ENCODE assay signal across 16 cellular contexts in genomic region chr1:53362851-53363642, GRCh38. TPM values are rescaled to one million over a fixed set of nuclear protein-coding genes. Genes with fewer than 3 reads are reported as not detected.
DNase-seq lines count a peak whose midpoint lies in the region; ATAC-seq and TF ChIP-seq lines count a peak whose summit lies in the region.
"Had no signal": no experiment of that assay in that cellular context is flagged by ENCODE, and none has a peak within 500 bp of the region (broad histone marks: within the 10 kb centered on the region; RNA-seq: fewer than 3 reads in every experiment).

No MANE protein-coding gene starts in this region.

- intact Hi-C loops in dendritic cell treated with granulocyte-macrophage colony-stimulating factor and Interleukin-4, amounts not matched to agents 40 ng/mL and 50 ng/mL, for 4 days (cut with micrococcal nuclease), result no loop called here
- intact Hi-C loops in stomach (cut with DNase I; ENCODE audit: low total_unique reads), result no loop called here
- intact Hi-C loops in lower lobe of right lung (cut with DNase I), result no loop called here

- no peak for TF ChIP-seq EP300 in stomach (IDR thresholded peaks at IDR 0.05)

- H3K4me3 Mint-ChIP-seq in dendritic cell treated with granulocyte-macrophage colony-stimulating factor and Interleukin-4, amounts not matched to agents 40 ng/mL and 50 ng/mL, for 4 days, result no peak overlapping the region
- H3K4me3 Mint-ChIP-seq: activated naive CD8-positive, alpha-beta T cell treated with anti-CD3 and anti-CD28 coated beads for 36 hours; natural killer cell treated with Interleukin-12 subunit alpha and Interleukin-12 subunit beta and Interleukin-15 and Interleukin-18, amount 100 ng/mL, for 72 hours had no signal

- TF ChIP-seq POLR2A in stomach (IDR thresholded peaks at IDR 0.05), result no peak

- H3K27ac ChIP-seq in stomach, result no peak overlapping the region
- H3K27ac ChIP-seq in lower lobe of right lung, result no peak overlapping the region
- H3K27ac ChIP-seq: HL-60, transverse colon had no signal

- peaks cover 81% of the 10 kb centered on the region for H3K4me1 Mint-ChIP-seq in dendritic cell treated with granulocyte-macrophage colony-stimulating factor and Interleukin-4, amounts not matched to agents 40 ng/mL and 50 ng/mL, for 4 days (ENCODE audit: low read depth)

- H3K36me3 ChIP-seq in stomach (no peaks in the 10 kb centered on the region), lower lobe of right lung (no peaks in the 10 kb centered on the region)
- H3K36me3 ChIP-seq: transverse colon had no signal

- H3K27me3 Mint-ChIP-seq in dendritic cell treated with granulocyte-macrophage colony-stimulating factor and Interleukin-4, amounts not matched to agents 40 ng/mL and 50 ng/mL, for 4 days, result peaks cover 12% of the 10 kb centered on the region
- H3K27me3 Mint-ChIP-seq: activated naive CD8-positive, alpha-beta T cell treated with anti-CD3 and anti-CD28 coated beads for 36 hours had no signal

- H3K27me3 ChIP-seq in stomach, result peaks cover 0 to 5% (median 0%) of the 10 kb centered on the region in 3 donors
- H3K27me3 ChIP-seq in lower lobe of right lung (ENCODE audit: low read depth), result no peaks in the 10 kb centered on the region
- H3K27me3 ChIP-seq: transverse colon had no signal

- no peaks in the 10 kb centered on the region for H3K9me3 Mint-ChIP-seq in dendritic cell treated with granulocyte-macrophage colony-stimulating factor and Interleukin-4, amounts not matched to agents 40 ng/mL and 50 ng/mL, for 4 days
- H3K9me3 Mint-ChIP-seq: natural killer cell treated with Interleukin-12 subunit alpha and Interleukin-12 subunit beta and Interleukin-15 and Interleukin-18, amount 100 ng/mL, for 72 hours had no signal

- TF ChIP-seq CTCF in stomach (IDR thresholded peaks at IDR 0.05) (no peak), lower lobe of right lung (IDR thresholded peaks at IDR 0.05) (no peak)

- H3K27ac Mint-ChIP-seq in dendritic cell treated with granulocyte-macrophage colony-stimulating factor and Interleukin-4, amounts not matched to agents 40 ng/mL and 50 ng/mL, for 4 days, result peak overlapping the region; percentile 56
- H3K27ac Mint-ChIP-seq: activated naive CD8-positive, alpha-beta T cell treated with anti-CD3 and anti-CD28 coated beads for 36 hours; natural killer cell treated with Interleukin-12 subunit alpha and Interleukin-12 subunit beta and Interleukin-15 and Interleukin-18, amount 100 ng/mL, for 72 hours had no signal

- peak; percentile 29 for DNase-seq in activated CD4-positive, CD25-positive, alpha-beta regulatory T cell treated with anti-CD3 and anti-CD28 coated beads, Interleukin-2, amount 50 U/mL, for 72 hours
- DNase-seq in activated CD4-positive, CD25-positive, alpha-beta regulatory T cell (lab: John Stamatoyannopoulos, UW), result no peak
- DNase-seq in NCI-H524 (lab: John Stamatoyannopoulos, UW) (peak; percentile 90 to 96), stomach (peak; percentile 8), lower lobe of right lung (no peak), MV-4-11 (lab: John Stamatoyannopoulos, UW) (no peak)
- DNase-seq: activated naive CD8-positive, alpha-beta T cell treated with anti-CD3 and anti-CD28 coated beads for 36 hours; cortex of kidney; NCI-H748 treated with DMSO at 0.1 percent for 48 hours; small intestine; transverse colon had no signal

- ATAC-seq in GM21526 (IDR thresholded peaks at IDR 0.05; ENCODE audit: low FRiP score, unreplicated experiment) (no peak), lower lobe of right lung (no peak)
- ATAC-seq: SK-N-SH treated with all-trans-retinoic acid at 6 μM for 48 hours had no signal

- no peak overlapping the region for H3K4me3 ChIP-seq in stomach
- no peak overlapping the region for H3K4me3 ChIP-seq in lower lobe of right lung
- H3K4me3 ChIP-seq: transverse colon had no signal

- H3K9me3 ChIP-seq in stomach, result peaks cover 0 to 9% (median 6%) of the 10 kb centered on the region in 4 donors
- H3K9me3 ChIP-seq in lower lobe of right lung, result peaks cover 6% of the 10 kb centered on the region

- 89 to 93% (median 91%) methylated on average over 9 of the region's 9 CpGs for WGBS in stomach, 5 donors

- peaks cover 12% of the 10 kb centered on the region for H3K36me3 Mint-ChIP-seq in dendritic cell treated with granulocyte-macrophage colony-stimulating factor and Interleukin-4, amounts not matched to agents 40 ng/mL and 50 ng/mL, for 4 days (ENCODE audit: low read depth)
- H3K36me3 Mint-ChIP-seq: activated naive CD8-positive, alpha-beta T cell treated with anti-CD3 and anti-CD28 coated beads for 36 hours; natural killer cell treated with Interleukin-12 subunit alpha and Interleukin-12 subunit beta and Interleukin-15 and Interleukin-18, amount 100 ng/mL, for 72 hours had no signal

- no peaks in the 10 kb centered on the region for H3K4me1 ChIP-seq in stomach
- peaks cover under 1% of the 10 kb centered on the region for H3K4me1 ChIP-seq in lower lobe of right lung
- H3K4me1 ChIP-seq: transverse colon had no signal

RNA-seq across cellular contexts. Expression of gene LRP8, which starts 35.2 kb away (rescaled TPM):
- 10 to 100 TPM in 1 of 5 donors, 1 to 10 TPM in 3, under 1 TPM in 1; 0.58 to 26.8 (median 3.5) TPM for total RNA-seq in stomach
- polyA plus RNA-seq in stomach, result 1 to 10 TPM in 2 of 3 donors, under 1 TPM in 1; 0.81 to 2.9 (median 1.1) TPM
- total RNA-seq in lower lobe of right lung, result 9.2 TPM

Comparison
In these comparisons a context has a peak if more than half of its experiments do, and no peak if none do; other contexts are left out.
1. DNase-seq: peak in activated CD4-positive, CD25-positive, alpha-beta regulatory T cell treated with anti-CD3 and anti-CD28 coated beads, Interleukin-2, amount 50 U/mL, for 72 hours (single experiment), NCI-H524 (2 of 2) and stomach (single experiment); none in activated CD4-positive, CD25-positive, alpha-beta regulatory T cell (0 of 4), lower lobe of right lung (single experiment) and MV-4-11 (single experiment).